Comparison of ENCODE assay signal across 9 cellular contexts in genomic region chr1:216531308-216532239, GRCh38.
DNase-seq lines count a peak whose midpoint lies in the region; ATAC-seq and TF ChIP-seq lines count a peak whose summit lies in the region.
"Had no signal": no experiment of that assay in that cellular context is flagged by ENCODE, and none has a peak within 500 bp of the region (broad histone marks: within the 10 kb centered on the region; RNA-seq: fewer than 3 reads in every experiment).

No MANE protein-coding gene starts in this region.

- H3K36me3 ChIP-seq in esophagus (ENCODE audit: control insufficient read depth in 2 of 2, insufficient read depth in 2 of 2, low read length in 1 of 2), result no peaks in the 10 kb centered on the region
- H3K36me3 ChIP-seq in parathyroid adenoma (ENCODE audit: control insufficient read depth, insufficient read depth, low read length), result no peaks in the 10 kb centered on the region

- peak; percentile 55 for ATAC-seq in HG02840 (IDR thresholded peaks at IDR 0.05; ENCODE audit: low FRiP score, unreplicated experiment)

- no peaks in the 10 kb centered on the region for H3K79me2 ChIP-seq in parathyroid adenoma

- H3K9me3 ChIP-seq in esophagus (ENCODE audit: control insufficient read depth in 2 of 2, insufficient read depth in 1 of 2, low read depth in 1 of 2, low read length in 1 of 2), result no peaks in the 10 kb centered on the region
- no peaks in the 10 kb centered on the region for H3K9me3 ChIP-seq in parathyroid adenoma (ENCODE audit: control insufficient read depth, low read length)

- no peaks in the 10 kb centered on the region for H3K4me1 ChIP-seq in esophagus (ENCODE audit: control insufficient read depth in 2 of 2, insufficient read depth in 2 of 2, low read length in 1 of 2)
- H3K4me1 ChIP-seq in parathyroid adenoma, result peaks cover 3% of the 10 kb centered on the region

- WGBS in esophagus, 2 donors, result 25 to 26% methylated on average over 12 of the region's 12 CpGs

- peak overlapping the region; percentile 54 for H3K4me2 ChIP-seq in parathyroid adenoma (ENCODE audit: low read length)

- H3K9ac ChIP-seq in parathyroid adenoma, result no peak overlapping the region

- H3K27ac ChIP-seq in esophagus (ENCODE audit: low read depth in 2 of 2, low read length in 1 of 2) (peak overlapping the region in 1 of 2 donors; percentile 49), parathyroid adenoma (peak overlapping the region; percentile 11)
- H3K27ac ChIP-seq: C4-2B had no signal

- DNase-seq in NCI-H1417 (lab: John Stamatoyannopoulos, UW) (peak in 2 of 3 experiments; percentile 23 to 38), NCI-H1417 treated with DMSO at 0.1 percent for 48 hours (lab: John Stamatoyannopoulos, UW) (no peak), NCI-H774 (lab: John Stamatoyannopoulos, UW) (peak; percentile 32), SHP77 treated with DMSO at 0.1 percent for 48 hours (lab: John Stamatoyannopoulos, UW) (no peak)
- DNase-seq in stimulated activated CD4-positive, alpha-beta T cell treated with anti-CD3 and anti-CD28 coated beads, Interleukin-4, amount 100 ng/mL, for 24 hours, result no peak

- H2AFZ ChIP-seq in parathyroid adenoma, result no peak overlapping the region

- peak overlapping the region; percentile 31 to 66 for H3K4me3 ChIP-seq in esophagus (ENCODE audit: low read depth in 1 of 2, low read length in 2 of 2)
- no peak overlapping the region for H3K4me3 ChIP-seq in parathyroid adenoma (ENCODE audit: low read depth, low read length)

- TF ChIP-seq CTCF in parathyroid adenoma (IDR thresholded peaks at IDR 0.05), result no peak

- H3K27me3 ChIP-seq in esophagus (ENCODE audit: control insufficient read depth in 1 of 2, insufficient read depth in 2 of 2, low read length in 2 of 2) (no peaks in the 10 kb centered on the region), parathyroid adenoma (ENCODE audit: control insufficient read depth, insufficient read depth, low read length) (no peaks in the 10 kb centered on the region)

Comparison
In these comparisons a context has a peak if more than half of its experiments do, and no peak if none do; other contexts are left out.
1. DNase-seq: peak in NCI-H1417 (2 of 3) and NCI-H774 (single experiment); none in NCI-H1417 treated with DMSO at 0.1 percent for 48 hours (single experiment), SHP77 treated with DMSO at 0.1 percent for 48 hours (single experiment) and stimulated activated CD4-positive, alpha-beta T cell treated with anti-CD3 and anti-CD28 coated beads, Interleukin-4, amount 100 ng/mL, for 24 hours (single experiment).